19 cellular contexts compared by ENCODE assay signal in the genomic region with DNA sequence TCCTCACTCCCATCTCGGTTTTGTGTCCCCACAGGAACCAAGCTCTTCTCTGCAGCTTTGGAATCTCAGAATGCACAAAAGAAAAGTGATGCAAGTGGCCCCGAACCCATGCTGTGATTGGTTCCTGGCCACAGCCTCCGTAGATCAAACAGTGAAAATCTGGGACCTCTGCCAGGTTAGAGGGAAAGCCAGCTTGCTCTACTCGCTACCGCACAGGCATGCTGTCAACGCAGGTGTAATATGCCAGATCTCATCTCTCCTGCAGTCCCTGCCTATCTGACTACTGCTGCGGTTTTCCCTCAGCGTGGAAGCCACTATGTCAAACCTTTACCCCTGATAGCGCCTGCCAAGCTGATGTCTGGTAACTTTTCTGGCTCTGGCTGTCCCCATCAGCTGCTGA.
DNase-seq lines count a peak whose midpoint lies in the region; ATAC-seq and TF ChIP-seq lines count a peak whose summit lies in the region.
"Had no signal": no experiment of that assay in that cellular context is flagged by ENCODE, and none has a peak within 500 bp of the region (broad histone marks: within the 10 kb centered on the region; RNA-seq: fewer than 3 reads in every experiment).

No MANE protein-coding gene starts in this region.

- H3K9me3 ChIP-seq in BE2C = no peaks in the 10 kb centered on the region
- H3K9me3 ChIP-seq in CD8-positive, alpha-beta T cell (ENCODE audit: low read length) = no peaks in the 10 kb centered on the region
- H3K9me3 ChIP-seq: tibial nerve had no signal

- CTCF ChIA-PET in CD8-positive, alpha-beta T cell (lab: Charles Lee) = no interaction called here

- no peaks in the 10 kb centered on the region for H3K27me3 Mint-ChIP-seq in CD8-positive, alpha-beta T cell (ENCODE audit: low read depth)
- H3K27me3 Mint-ChIP-seq: CD8-positive, alpha-beta memory T cell; natural killer cell treated with Interleukin-12 subunit alpha and Interleukin-12 subunit beta and Interleukin-15 and Interleukin-18, amount 100 ng/mL, for 72 hours; stimulated activated naive CD8-positive, alpha-beta T cell treated with anti-CD3 and anti-CD28 coated beads, Interleukin-15, Interleukin-2, amounts not matched to agents 100 ng/mL and 50 ng/mL, for 24 hours had no signal

- no peaks in the 10 kb centered on the region for H3K4me1 Mint-ChIP-seq in CD8-positive, alpha-beta T cell (ENCODE audit: low read depth)
- H3K4me1 Mint-ChIP-seq: CD8-positive, alpha-beta memory T cell had no signal

- H3K4me3 ChIP-seq in BE2C (ENCODE audit: low read depth, low read length) = peak overlapping the region; percentile 11; the same call in 1 of the 2 replicates
- no peak overlapping the region for H3K4me3 ChIP-seq in astrocyte of the cerebellum (ENCODE audit: low read depth, low read length)
- no peak overlapping the region for H3K4me3 ChIP-seq in CD8-positive, alpha-beta T cell (ENCODE audit: low read depth, low read length)
- H3K4me3 ChIP-seq: tibial nerve had no signal

- intact Hi-C loops in CD8-positive, alpha-beta T cell (cut with DNase I, micrococcal nuclease) = no loop called here

- in situ Hi-C loops in astrocyte of the cerebellum (cut with HindIII; ENCODE audit: low sequenced_read_pairs) = no loop called here

- H3K4me1 ChIP-seq in BE2C = no peaks in the 10 kb centered on the region
- no peaks in the 10 kb centered on the region for H3K4me1 ChIP-seq in CD8-positive, alpha-beta T cell (ENCODE audit: insufficient read depth, low read length)
- H3K4me1 ChIP-seq: parathyroid adenoma, tibial nerve had no signal

- no peaks in the 10 kb centered on the region for H3K36me3 ChIP-seq in BE2C
- H3K36me3 ChIP-seq in CD8-positive, alpha-beta T cell (ENCODE audit: insufficient read depth, low read length) = no peaks in the 10 kb centered on the region
- H3K36me3 ChIP-seq: tibial nerve had no signal

- POLR2A ChIA-PET in CD8-positive, alpha-beta T cell (lab: Charles Lee) = no interaction called here

- H3K27ac ChIP-seq in CD8-positive, alpha-beta T cell (ENCODE audit: low read depth, low read length) = no peak overlapping the region
- H3K27ac ChIP-seq: parathyroid adenoma, tibial nerve had no signal

- TF ChIP-seq CTCF in BE2C (IDR thresholded peaks at IDR 0.05; ENCODE audit: low read depth, low read length) = no peak
- no peak for TF ChIP-seq CTCF in astrocyte of the cerebellum (IDR thresholded peaks at IDR 0.05; ENCODE audit: low read depth, low read length, missing control alignments)
- TF ChIP-seq CTCF in CD8-positive, alpha-beta T cell (IDR thresholded peaks at IDR 0.05) = no peak
- TF ChIP-seq CTCF in GM10266 (IDR thresholded peaks at IDR 0.05; ENCODE audit: control insufficient read depth, insufficient read depth, low read depth, missing control alignments) = no peak

- H3K9me3 Mint-ChIP-seq in CD8-positive, alpha-beta T cell = peaks cover 19% of the 10 kb centered on the region

- H3K27ac Mint-ChIP-seq in CD8-positive, alpha-beta T cell = no peak overlapping the region
- H3K27ac Mint-ChIP-seq: CD8-positive, alpha-beta memory T cell; natural killer cell treated with Interleukin-12 subunit alpha and Interleukin-12 subunit beta and Interleukin-15 and Interleukin-18, amount 100 ng/mL, for 72 hours; stimulated activated naive CD8-positive, alpha-beta T cell treated with anti-CD3 and anti-CD28 coated beads, Interleukin-15, Interleukin-2, amounts not matched to agents 100 ng/mL and 50 ng/mL, for 24 hours had no signal

- no peak overlapping the region for H3K4me3 Mint-ChIP-seq in CD8-positive, alpha-beta T cell
- H3K4me3 Mint-ChIP-seq: CD8-positive, alpha-beta memory T cell; natural killer cell treated with Interleukin-12 subunit alpha and Interleukin-12 subunit beta and Interleukin-15 and Interleukin-18, amount 100 ng/mL, for 72 hours; stimulated activated naive CD8-positive, alpha-beta T cell treated with anti-CD3 and anti-CD28 coated beads, Interleukin-15, Interleukin-2, amounts not matched to agents 100 ng/mL and 50 ng/mL, for 24 hours had no signal

- H3K27me3 ChIP-seq in BE2C = no peaks in the 10 kb centered on the region
- no peaks in the 10 kb centered on the region for H3K27me3 ChIP-seq in CD8-positive, alpha-beta T cell (ENCODE audit: insufficient read depth, low read length)
- H3K27me3 ChIP-seq: tibial nerve had no signal

- ATAC-seq in CD8-positive, alpha-beta T cell = no peak
- no peak for ATAC-seq in GM18868 (IDR thresholded peaks at IDR 0.05; ENCODE audit: unreplicated experiment)
- ATAC-seq: left colon; natural killer cell treated with Interleukin-12 subunit alpha and Interleukin-12 subunit beta and Interleukin-15 and Interleukin-18, amount 100 ng/mL, for 72 hours had no signal

- no peaks in the 10 kb centered on the region for H3K36me3 Mint-ChIP-seq in CD8-positive, alpha-beta T cell
- H3K36me3 Mint-ChIP-seq: CD8-positive, alpha-beta memory T cell had no signal

- peak; percentile 44 for DNase-seq in BE2C
- peak; percentile 67 for DNase-seq in DMS53 treated with DMSO at 0.1 percent for 48 hours (lab: John Stamatoyannopoulos, UW; ENCODE audit: unreplicated experiment)
- peak; percentile 13 for DNase-seq in NCI-H446 treated with DMSO at 0.1 percent for 48 hours (lab: John Stamatoyannopoulos, UW)
- DNase-seq in astrocyte of the cerebellum (ENCODE audit: low read depth) = peak; percentile 8
- no peak for DNase-seq in NCI-H187 treated with DMSO at 0.1 percent for 48 hours (lab: John Stamatoyannopoulos, UW)
- DNase-seq in CD8-positive, alpha-beta T cell = no peak
- no peak for DNase-seq in GM10266 (ENCODE audit: extremely low spot score)
- DNase-seq: activated gamma-delta T cell; CD8-positive, alpha-beta memory T cell; cerebellar nuclear complex; effector memory CD4-positive, alpha-beta T cell; left colon; NCI-H1694; T-helper 1 cell had no signal

Comparison
In these comparisons a context has a peak if more than half of its experiments do, and no peak if none do; other contexts are left out.
1. DNase-seq: peak in BE2C (single experiment), DMS53 treated with DMSO at 0.1 percent for 48 hours (single experiment), NCI-H446 treated with DMSO at 0.1 percent for 48 hours (single experiment) and astrocyte of the cerebellum (single experiment); none in NCI-H187 treated with DMSO at 0.1 percent for 48 hours (single experiment), CD8-positive, alpha-beta T cell (0 of 7) and GM10266 (single experiment).